13 cellular contexts compared by ENCODE assay signal in genomic region chr1:115929846-115930245, GRCh38. TPM values are rescaled to one million over a fixed set of nuclear protein-coding genes. Genes with fewer than 3 reads are reported as not detected.
DNase-seq lines count a peak whose midpoint lies in the region; ATAC-seq and TF ChIP-seq lines count a peak whose summit lies in the region.
"Had no signal": no experiment of that assay in that cellular context is flagged by ENCODE, and none has a peak within 500 bp of the region (broad histone marks: within the 10 kb centered on the region; RNA-seq: fewer than 3 reads in every experiment).

No MANE protein-coding gene starts in this region.

- H3K27me3 ChIP-seq in neural progenitor cell (no peaks in the 10 kb centered on the region), thyroid gland (no peaks in the 10 kb centered on the region)

- no peaks in the 10 kb centered on the region for H4K20me1 ChIP-seq in neural progenitor cell (ENCODE audit: low read depth)

- H3K4me3 Mint-ChIP-seq in neural progenitor cell, result no peak overlapping the region
- H3K4me3 Mint-ChIP-seq: activated CD4-positive, alpha-beta memory T cell treated with anti-CD3 and anti-CD28 coated beads, Interleukin-2, amount 10 ng/mL, durations not matched to agents 7 days and 5 days had no signal

- H3K9me3 Mint-ChIP-seq in neural progenitor cell, result peaks cover 2% of the 10 kb centered on the region
- H3K9me3 Mint-ChIP-seq: activated CD4-positive, alpha-beta memory T cell treated with anti-CD3 and anti-CD28 coated beads, Interleukin-2, amount 10 ng/mL, durations not matched to agents 7 days and 5 days had no signal

- 57 to 79% methylated on average over 4 of the region's 4 CpGs for WGBS in thyroid gland, 2 donors

- peak overlapping the region; percentile 9 for H2AFZ ChIP-seq in neural progenitor cell (replicated peaks)

- DNase-seq in EH (ENCODE audit: low read depth) (peak; percentile 71), MV-4-11 (lab: John Stamatoyannopoulos, UW) (peak; percentile 21), dedifferentiated amniotic fluid mesenchymal stem cell (ENCODE audit: extremely low spot score) (peak; percentile 95), neural progenitor cell (ENCODE audit: low spot score) (no peak), thyroid gland (no peak), DMS153 (lab: John Stamatoyannopoulos, UW) (no peak), retina (no peak)
- DNase-seq: activated CD4-positive, alpha-beta memory T cell treated with anti-CD3 and anti-CD28 coated beads, Interleukin-2, amount 10 ng/mL, durations not matched to agents 7 days and 5 days; activated naive CD4-positive, alpha-beta T cell treated with anti-CD3 and anti-CD28 coated beads, Interleukin-2, amount 50 U/mL, for 16 hours; DMS53; NCI-H146; stimulated activated CD4-positive, alpha-beta T cell treated with anti-CD3 and anti-CD28 coated beads, Interleukin-12 subunit alpha, Interleukin-12 subunit beta, amount 100 ng/mL, for 4 hours had no signal

- no peaks in the 10 kb centered on the region for H3F3A ChIP-seq in neural progenitor cell (ENCODE audit: low read depth)

- H3K27ac ChIP-seq in neural progenitor cell (no peak overlapping the region), thyroid gland (no peak overlapping the region)

- H3K4me1 Mint-ChIP-seq in neural progenitor cell, result peaks cover 12% of the 10 kb centered on the region

- no peak overlapping the region for H3K4me2 ChIP-seq in neural progenitor cell

- TF ChIP-seq CTCF in neural progenitor cell (IDR thresholded peaks at IDR 0.05) (no peak), thyroid gland (IDR thresholded peaks at IDR 0.05) (no peak)

- no peaks in the 10 kb centered on the region for H3K79me2 ChIP-seq in neural progenitor cell (ENCODE audit: low read depth)

- H3K9ac ChIP-seq in neural progenitor cell, result no peak overlapping the region

- intact Hi-C loops in thyroid gland (cut with DNase I), result no loop called here

- H3K4me1 ChIP-seq in neural progenitor cell (peaks cover 6% of the 10 kb centered on the region), thyroid gland (no peaks in the 10 kb centered on the region)

- H3K36me3 ChIP-seq in neural progenitor cell (no peaks in the 10 kb centered on the region), thyroid gland (no peaks in the 10 kb centered on the region)

- peaks cover 5% of the 10 kb centered on the region for H3K27me3 Mint-ChIP-seq in neural progenitor cell (ENCODE audit: insufficient read depth, low read depth)
- H3K27me3 Mint-ChIP-seq: activated CD4-positive, alpha-beta memory T cell treated with anti-CD3 and anti-CD28 coated beads, Interleukin-2, amount 10 ng/mL, durations not matched to agents 7 days and 5 days had no signal

- no peaks in the 10 kb centered on the region for H3K36me3 Mint-ChIP-seq in neural progenitor cell

- H3K4me3 ChIP-seq in neural progenitor cell (no peak overlapping the region), thyroid gland (replicated peaks in 1 of 3) (no peak overlapping the region)

- H3K9me3 ChIP-seq in neural progenitor cell (ENCODE audit: low read depth) (no peaks in the 10 kb centered on the region), thyroid gland (no peaks in the 10 kb centered on the region)

- no peak for ATAC-seq in HG02642 (IDR thresholded peaks at IDR 0.05; ENCODE audit: poor library complexity, unreplicated experiment)

- no peak for TF ChIP-seq POLR2A in thyroid gland (IDR thresholded peaks at IDR 0.05)

- no peak overlapping the region for H3K27ac Mint-ChIP-seq in neural progenitor cell
- H3K27ac Mint-ChIP-seq: activated CD4-positive, alpha-beta memory T cell treated with anti-CD3 and anti-CD28 coated beads, Interleukin-2, amount 10 ng/mL, durations not matched to agents 7 days and 5 days had no signal

RNA-seq across cellular contexts. Expression of gene SLC22A15, which starts 46.5 kb away (rescaled TPM):
- total RNA-seq in neural progenitor cell (ENCODE audit: low replicate concordance) (0.62 and 1.9 TPM in 2 replicates), thyroid gland (1 to 10 TPM; 5.0 to 7.7 (median 5.4) TPM)

Comparison
In these comparisons a context has a peak if more than half of its experiments do, and no peak if none do; other contexts are left out.
1. DNase-seq: peak in EH (single experiment), MV-4-11 (single experiment) and dedifferentiated amniotic fluid mesenchymal stem cell (single experiment); none in neural progenitor cell (single experiment), thyroid gland (0 of 2), DMS153 (single experiment) and retina (single experiment).